ENCODE assay signal across 2 cellular contexts in the genomic region with DNA sequence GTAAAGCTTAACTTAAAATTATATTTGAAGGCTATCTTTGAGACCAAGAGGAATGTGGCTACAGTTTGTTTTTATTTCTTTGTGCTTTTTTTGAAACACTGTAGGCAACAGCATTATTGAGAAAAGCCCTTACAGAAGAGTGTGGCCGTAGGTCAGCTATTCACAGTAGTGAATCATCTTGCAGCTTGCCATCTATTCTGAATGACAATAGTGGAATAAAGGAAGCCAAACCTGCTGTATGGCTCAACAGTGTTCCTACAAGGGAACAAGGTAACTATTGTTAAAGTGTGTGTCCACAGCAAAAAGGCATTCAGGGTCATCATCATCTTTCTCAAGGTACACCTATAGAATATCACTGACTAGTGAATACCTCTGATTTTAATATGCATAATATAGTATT.
TF ChIP-seq lines count a peak whose summit lies in the region.

No MANE protein-coding gene starts in this region.

TF ChIP-seq in GM23338, 12 proteins besides CTCF, POLR2A, EP300 and RAD21:
- TF ChIP-seq, protein P1, sequence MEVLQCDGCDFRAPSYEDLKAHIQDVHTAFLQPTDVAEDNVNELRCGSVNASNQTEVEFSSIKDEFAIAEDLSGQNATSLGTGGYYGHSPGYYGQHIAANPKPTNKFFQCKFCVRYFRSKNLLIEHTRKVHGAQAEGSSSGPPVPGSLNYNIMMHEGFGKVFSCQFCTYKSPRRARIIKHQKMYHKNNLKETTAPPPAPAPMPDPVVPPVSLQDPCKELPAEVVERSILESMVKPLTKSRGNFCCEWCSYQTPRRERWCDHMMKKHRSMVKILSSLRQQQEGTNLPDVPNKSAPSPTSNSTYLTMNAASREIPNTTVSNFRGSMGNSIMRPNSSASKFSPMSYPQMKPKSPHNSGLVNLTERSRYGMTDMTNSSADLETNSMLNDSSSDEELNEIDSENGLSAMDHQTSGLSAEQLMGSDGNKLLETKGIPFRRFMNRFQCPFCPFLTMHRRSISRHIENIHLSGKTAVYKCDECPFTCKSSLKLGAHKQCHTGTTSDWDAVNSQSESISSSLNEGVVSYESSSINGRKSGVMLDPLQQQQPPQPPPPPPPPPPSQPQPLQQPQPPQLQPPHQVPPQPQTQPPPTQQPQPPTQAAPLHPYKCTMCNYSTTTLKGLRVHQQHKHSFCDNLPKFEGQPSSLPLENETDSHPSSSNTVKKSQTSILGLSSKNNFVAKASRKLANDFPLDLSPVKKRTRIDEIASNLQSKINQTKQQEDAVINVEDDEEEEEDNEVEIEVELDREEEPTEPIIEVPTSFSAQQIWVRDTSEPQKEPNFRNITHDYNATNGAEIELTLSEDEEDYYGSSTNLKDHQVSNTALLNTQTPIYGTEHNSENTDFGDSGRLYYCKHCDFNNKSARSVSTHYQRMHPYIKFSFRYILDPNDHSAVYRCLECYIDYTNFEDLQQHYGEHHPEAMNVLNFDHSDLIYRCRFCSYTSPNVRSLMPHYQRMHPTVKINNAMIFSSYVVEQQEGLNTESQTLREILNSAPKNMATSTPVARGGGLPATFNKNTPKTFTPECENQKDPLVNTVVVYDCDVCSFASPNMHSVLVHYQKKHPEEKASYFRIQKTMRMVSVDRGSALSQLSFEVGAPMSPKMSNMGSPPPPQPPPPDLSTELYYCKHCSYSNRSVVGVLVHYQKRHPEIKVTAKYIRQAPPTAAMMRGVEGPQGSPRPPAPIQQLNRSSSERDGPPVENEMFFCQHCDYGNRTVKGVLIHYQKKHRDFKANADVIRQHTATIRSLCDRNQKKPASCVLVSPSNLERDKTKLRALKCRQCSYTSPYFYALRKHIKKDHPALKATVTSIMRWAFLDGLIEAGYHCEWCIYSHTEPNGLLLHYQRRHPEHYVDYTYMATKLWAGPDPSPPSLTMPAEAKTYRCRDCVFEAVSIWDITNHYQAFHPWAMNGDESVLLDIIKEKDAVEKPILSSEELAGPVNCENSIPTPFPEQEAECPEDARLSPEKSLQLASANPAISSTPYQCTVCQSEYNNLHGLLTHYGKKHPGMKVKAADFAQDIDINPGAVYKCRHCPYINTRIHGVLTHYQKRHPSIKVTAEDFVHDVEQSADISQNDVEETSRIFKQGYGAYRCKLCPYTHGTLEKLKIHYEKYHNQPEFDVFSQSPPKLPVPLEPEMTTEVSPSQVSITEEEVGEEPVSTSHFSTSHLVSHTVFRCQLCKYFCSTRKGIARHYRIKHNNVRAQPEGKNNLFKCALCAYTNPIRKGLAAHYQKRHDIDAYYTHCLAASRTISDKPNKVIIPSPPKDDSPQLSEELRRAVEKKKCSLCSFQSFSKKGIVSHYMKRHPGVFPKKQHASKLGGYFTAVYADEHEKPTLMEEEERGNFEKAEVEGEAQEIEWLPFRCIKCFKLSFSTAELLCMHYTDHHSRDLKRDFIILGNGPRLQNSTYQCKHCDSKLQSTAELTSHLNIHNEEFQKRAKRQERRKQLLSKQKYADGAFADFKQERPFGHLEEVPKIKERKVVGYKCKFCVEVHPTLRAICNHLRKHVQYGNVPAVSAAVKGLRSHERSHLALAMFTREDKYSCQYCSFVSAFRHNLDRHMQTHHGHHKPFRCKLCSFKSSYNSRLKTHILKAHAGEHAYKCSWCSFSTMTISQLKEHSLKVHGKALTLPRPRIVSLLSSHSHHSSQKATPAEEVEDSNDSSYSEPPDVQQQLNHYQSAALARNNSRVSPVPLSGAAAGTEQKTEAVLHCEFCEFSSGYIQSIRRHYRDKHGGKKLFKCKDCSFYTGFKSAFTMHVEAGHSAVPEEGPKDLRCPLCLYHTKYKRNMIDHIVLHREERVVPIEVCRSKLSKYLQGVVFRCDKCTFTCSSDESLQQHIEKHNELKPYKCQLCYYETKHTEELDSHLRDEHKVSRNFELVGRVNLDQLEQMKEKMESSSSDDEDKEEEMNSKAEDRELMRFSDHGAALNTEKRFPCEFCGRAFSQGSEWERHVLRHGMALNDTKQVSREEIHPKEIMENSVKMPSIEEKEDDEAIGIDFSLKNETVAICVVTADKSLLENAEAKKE (CRISPR knock-in tag; IDR thresholded peaks at IDR 0.05) = no peak
- TF ChIP-seq POLR2AphosphoS5 (IDR thresholded peaks at IDR 0.05; ENCODE audit: low read depth) (no peak), NANOG (IDR thresholded peaks at IDR 0.05; ENCODE audit: borderline replicate concordance) (peak; percentile 32; the same call in 1 of the 2 replicates)
TF ChIP-seq in GM23338: peak in this region for 1.

TF ChIP-seq in IMR-90, 13 proteins besides CTCF, POLR2A, EP300 and RAD21:
- no peak for TF ChIP-seq BHLHE40 (IDR thresholded peaks at IDR 0.05; ENCODE audit: low read depth, low read length)
